In the genomic region with DNA sequence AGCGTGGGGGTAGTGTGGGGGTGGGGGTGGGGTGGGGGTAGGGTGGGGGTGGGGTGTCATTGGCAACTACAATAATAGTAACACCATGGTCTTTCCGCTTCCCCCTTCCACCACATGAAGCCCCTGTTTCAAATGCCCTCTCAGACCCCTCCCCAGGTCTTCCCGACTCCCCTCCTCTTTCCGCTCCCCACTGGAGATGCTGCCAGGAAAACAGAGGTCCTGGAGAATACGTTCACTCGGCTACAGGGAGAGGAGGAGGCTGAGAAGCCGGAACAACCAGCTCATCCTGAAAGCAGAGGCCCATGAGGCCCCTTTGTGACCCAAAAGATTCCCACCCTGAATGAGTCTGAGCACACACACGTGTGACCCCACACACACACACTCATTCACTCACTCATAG, we compare ENCODE assay signal across 1 cellular context.
TF ChIP-seq lines count a peak whose summit lies in the region.

No MANE protein-coding gene starts in this region.

TF ChIP-seq in HEK293, 187 proteins besides CTCF, POLR2A, EP300 and RAD21 (continued from another document):
- TF ChIP-seq, protein P1, sequence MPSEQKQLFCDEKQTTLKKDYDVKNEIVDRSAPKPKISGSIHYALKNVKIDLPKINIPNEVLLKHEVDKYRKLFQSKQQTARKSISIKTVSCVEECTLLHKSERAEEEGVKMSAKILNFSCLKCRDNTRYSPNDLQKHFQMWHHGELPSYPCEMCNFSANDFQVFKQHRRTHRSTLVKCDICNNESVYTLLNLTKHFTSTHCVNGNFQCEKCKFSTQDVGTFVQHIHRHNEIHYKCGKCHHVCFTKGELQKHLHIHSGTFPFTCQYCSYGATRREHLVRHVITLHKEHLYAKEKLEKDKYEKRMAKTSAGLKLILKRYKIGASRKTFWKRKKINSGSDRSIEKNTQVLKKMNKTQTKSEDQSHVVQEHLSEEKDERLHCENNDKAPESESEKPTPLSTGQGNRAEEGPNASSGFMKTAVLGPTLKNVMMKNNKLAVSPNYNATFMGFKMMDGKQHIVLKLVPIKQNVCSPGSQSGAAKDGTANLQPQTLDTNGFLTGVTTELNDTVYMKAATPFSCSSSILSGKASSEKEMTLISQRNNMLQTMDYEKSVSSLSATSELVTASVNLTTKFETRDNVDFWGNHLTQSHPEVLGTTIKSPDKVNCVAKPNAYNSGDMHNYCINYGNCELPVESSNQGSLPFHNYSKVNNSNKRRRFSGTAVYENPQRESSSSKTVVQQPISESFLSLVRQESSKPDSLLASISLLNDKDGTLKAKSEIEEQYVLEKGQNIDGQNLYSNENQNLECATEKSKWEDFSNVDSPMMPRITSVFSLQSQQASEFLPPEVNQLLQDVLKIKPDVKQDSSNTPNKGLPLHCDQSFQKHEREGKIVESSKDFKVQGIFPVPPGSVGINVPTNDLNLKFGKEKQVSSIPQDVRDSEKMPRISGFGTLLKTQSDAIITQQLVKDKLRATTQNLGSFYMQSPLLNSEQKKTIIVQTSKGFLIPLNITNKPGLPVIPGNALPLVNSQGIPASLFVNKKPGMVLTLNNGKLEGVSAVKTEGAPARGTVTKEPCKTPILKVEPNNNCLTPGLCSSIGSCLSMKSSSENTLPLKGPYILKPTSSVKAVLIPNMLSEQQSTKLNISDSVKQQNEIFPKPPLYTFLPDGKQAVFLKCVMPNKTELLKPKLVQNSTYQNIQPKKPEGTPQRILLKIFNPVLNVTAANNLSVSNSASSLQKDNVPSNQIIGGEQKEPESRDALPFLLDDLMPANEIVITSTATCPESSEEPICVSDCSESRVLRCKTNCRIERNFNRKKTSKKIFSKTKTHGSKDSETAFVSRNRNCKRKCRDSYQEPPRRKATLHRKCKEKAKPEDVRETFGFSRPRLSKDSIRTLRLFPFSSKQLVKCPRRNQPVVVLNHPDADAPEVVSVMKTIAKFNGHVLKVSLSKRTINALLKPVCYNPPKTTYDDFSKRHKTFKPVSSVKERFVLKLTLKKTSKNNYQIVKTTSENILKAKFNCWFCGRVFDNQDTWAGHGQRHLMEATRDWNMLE (tag by site-specific recombination; conservative IDR thresholded peaks at IDR 0.05; ENCODE audit: low read depth) = no peak
- no peak for TF ChIP-seq ZNF629 (tag by site-specific recombination; IDR thresholded peaks at IDR 0.05)
- no peak for TF ChIP-seq ZNF571 (tag by site-specific recombination; IDR thresholded peaks at IDR 0.05)
TF ChIP-seq in HEK293: peak in this region for 2.
